In the genomic region with DNA sequence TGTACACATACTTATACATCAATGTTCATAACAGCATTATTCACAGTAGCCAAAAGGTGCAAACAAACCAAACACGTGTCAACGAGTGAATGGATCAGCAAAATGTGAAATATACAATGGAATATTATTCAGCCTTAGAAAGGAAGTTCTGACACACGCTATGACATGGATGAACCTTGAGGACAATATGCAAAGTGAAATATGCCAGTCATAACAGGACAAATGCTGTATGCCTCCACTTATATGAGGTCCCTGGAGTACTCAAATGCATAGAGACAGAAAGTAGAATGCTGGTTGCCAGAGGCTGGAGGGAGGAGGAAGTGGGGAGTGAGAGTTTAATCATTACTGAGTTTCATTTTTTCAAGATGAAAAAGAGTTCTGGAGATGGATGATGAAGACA, we compare ENCODE assay signal across 12 cellular contexts. TPM values are rescaled to one million over a fixed set of nuclear protein-coding genes. Genes with fewer than 3 reads are reported as not detected.
DNase-seq lines count a peak whose midpoint lies in the region; ATAC-seq, FAIRE-seq and TF ChIP-seq lines count a peak whose summit lies in the region.
"Had no signal": no experiment of that assay in that cellular context is flagged by ENCODE, and none has a peak within 500 bp of the region (broad histone marks: within the 10 kb centered on the region; RNA-seq: fewer than 3 reads in every experiment).

No MANE protein-coding gene starts in this region.

- H3K4me3 Mint-ChIP-seq in CD4-positive, CD25-positive, alpha-beta regulatory T cell: no peak overlapping the region
- no peak overlapping the region for H3K4me3 Mint-ChIP-seq in T-helper 1 cell treated with Interleukin-12 subunit alpha and Interleukin-12 subunit beta and Interleukin-4 antibody, amounts not matched to agents 30 μg/mL and 1 μg/mL, for 36 hours

- H3K9me3 Mint-ChIP-seq in CD4-positive, CD25-positive, alpha-beta regulatory T cell: peaks cover 0 to 5% (median 0%) of the 10 kb centered on the region in 7 donors
- peaks cover 9% of the 10 kb centered on the region for H3K9me3 Mint-ChIP-seq in T-helper 1 cell treated with Interleukin-12 subunit alpha and Interleukin-12 subunit beta and Interleukin-4 antibody, amounts not matched to agents 30 μg/mL and 1 μg/mL, for 36 hours

- H3K36me3 Mint-ChIP-seq in CD4-positive, CD25-positive, alpha-beta regulatory T cell: no peaks in the 10 kb centered on the region
- H3K36me3 Mint-ChIP-seq in T-helper 1 cell treated with Interleukin-12 subunit alpha and Interleukin-12 subunit beta and Interleukin-4 antibody, amounts not matched to agents 30 μg/mL and 1 μg/mL, for 36 hours (ENCODE audit: low read depth): no peaks in the 10 kb centered on the region

- peak overlapping the region in 2 of 3 donors; percentile 88 to 91 for H3K27ac Mint-ChIP-seq in CD4-positive, CD25-positive, alpha-beta regulatory T cell
- H3K27ac Mint-ChIP-seq in T-helper 1 cell treated with Interleukin-12 subunit alpha and Interleukin-12 subunit beta and Interleukin-4 antibody, amounts not matched to agents 30 μg/mL and 1 μg/mL, for 36 hours: peak overlapping the region; percentile 11

- TF ChIP-seq POLR2A in thyroid gland (IDR thresholded peaks at IDR 0.05): no peak

- H3K4me1 Mint-ChIP-seq in CD4-positive, CD25-positive, alpha-beta regulatory T cell: peaks cover 8 to 29% (median 20%) of the 10 kb centered on the region in 4 donors
- H3K4me1 Mint-ChIP-seq in T-helper 1 cell treated with Interleukin-12 subunit alpha and Interleukin-12 subunit beta and Interleukin-4 antibody, amounts not matched to agents 30 μg/mL and 1 μg/mL, for 36 hours (ENCODE audit: low read depth): peaks cover 21% of the 10 kb centered on the region

- no peak for TF ChIP-seq CTCF in thyroid gland (IDR thresholded peaks at IDR 0.05)

- H3K27me3 ChIP-seq in CD4-positive, CD25-positive, alpha-beta regulatory T cell (ENCODE audit: control insufficient read depth, insufficient read depth, low read length): no peaks in the 10 kb centered on the region
- H3K27me3 ChIP-seq in thyroid gland: no peaks in the 10 kb centered on the region
- no peaks in the 10 kb centered on the region for H3K27me3 ChIP-seq in effector memory CD4-positive, alpha-beta T cell (replicated peaks; ENCODE audit: control insufficient read depth, insufficient read depth, low read length, poor library complexity, severe bottlenecking)
- H3K27me3 ChIP-seq: BLaER1 treated with 17β-estradiol and CSF1 and Interleukin-3, amounts not matched to agents 10 nM and 100 nM had no signal

- H3K4me3 ChIP-seq in CD4-positive, CD25-positive, alpha-beta regulatory T cell (ENCODE audit: low read depth, low read length): peak overlapping the region; percentile 1
- H3K4me3 ChIP-seq in thyroid gland (replicated peaks in 1 of 3): no peak overlapping the region
- H3K4me3 ChIP-seq in effector memory CD4-positive, alpha-beta T cell (ENCODE audit: insufficient read depth, low read depth, low read length, poor library complexity, severe bottlenecking): no peak overlapping the region
- H3K4me3 ChIP-seq: BLaER1 treated with 17β-estradiol and CSF1 and Interleukin-3, amounts not matched to agents 10 nM and 100 nM had no signal

- H3K4me1 ChIP-seq in CD4-positive, CD25-positive, alpha-beta regulatory T cell (ENCODE audit: control insufficient read depth, insufficient read depth, low read length, poor library complexity, severe bottlenecking): peaks cover 16% of the 10 kb centered on the region
- H3K4me1 ChIP-seq in thyroid gland: peaks cover 30 to 31% of the 10 kb centered on the region in 2 donors
- H3K4me1 ChIP-seq in effector memory CD4-positive, alpha-beta T cell (ENCODE audit: control insufficient read depth, insufficient read depth, low read length, poor library complexity, severe bottlenecking): peaks cover 5% of the 10 kb centered on the region

- FAIRE-seq in GM19239 (lab: Jason Lieb, UNC): peak; percentile 97
- FAIRE-seq: H1 had no signal

- H3K27me3 Mint-ChIP-seq in CD4-positive, CD25-positive, alpha-beta regulatory T cell: peaks cover 8% of the 10 kb centered on the region
- peaks cover 19% of the 10 kb centered on the region for H3K27me3 Mint-ChIP-seq in T-helper 1 cell treated with Interleukin-12 subunit alpha and Interleukin-12 subunit beta and Interleukin-4 antibody, amounts not matched to agents 30 μg/mL and 1 μg/mL, for 36 hours (ENCODE audit: low read depth)

- ATAC-seq in CD4-positive, CD25-positive, alpha-beta regulatory T cell (ENCODE audit: low read depth in 2 of 2): peak in 1 of 2 donors; percentile 48
- ATAC-seq in HG02938 (IDR thresholded peaks at IDR 0.05; ENCODE audit: unreplicated experiment) (peak; percentile 94), SK-N-SH treated with all-trans-retinoic acid at 6 μM for 48 hours (no peak)

- peak in 1 of 3 donors; percentile 51 for DNase-seq in CD4-positive, CD25-positive, alpha-beta regulatory T cell
- DNase-seq in GM19239 (ENCODE audit: insufficient read length, low spot score) (no peak), thyroid gland (no peak), NCI-H69 (lab: John Stamatoyannopoulos, UW) (no peak)
- DNase-seq in effector memory CD4-positive, alpha-beta T cell: no peak
- DNase-seq: central memory CD4-positive, alpha-beta T cell had no signal

- H3K9me3 ChIP-seq in CD4-positive, CD25-positive, alpha-beta regulatory T cell (ENCODE audit: control insufficient read depth in 2 of 2, low read length in 2 of 2): peaks cover 0 to 5% of the 10 kb centered on the region in 2 experiments
- no peaks in the 10 kb centered on the region for H3K9me3 ChIP-seq in thyroid gland
- H3K9me3 ChIP-seq in effector memory CD4-positive, alpha-beta T cell (ENCODE audit: control insufficient read depth, low read length): no peaks in the 10 kb centered on the region

- H3K36me3 ChIP-seq in CD4-positive, CD25-positive, alpha-beta regulatory T cell (ENCODE audit: control insufficient read depth, insufficient read depth, low read length): no peaks in the 10 kb centered on the region
- no peaks in the 10 kb centered on the region for H3K36me3 ChIP-seq in thyroid gland
- no peaks in the 10 kb centered on the region for H3K36me3 ChIP-seq in effector memory CD4-positive, alpha-beta T cell (ENCODE audit: control insufficient read depth, insufficient read depth, low read length)
- H3K36me3 ChIP-seq: BLaER1 treated with 17β-estradiol and CSF1 and Interleukin-3, amounts not matched to agents 10 nM and 100 nM had no signal

- WGBS in thyroid gland, 2 donors: 88 to 93% methylated on average over 3 of the region's 3 CpGs

- no peak overlapping the region for H3K27ac ChIP-seq in CD4-positive, CD25-positive, alpha-beta regulatory T cell (ENCODE audit: insufficient read depth, low read length, poor library complexity, severe bottlenecking)
- H3K27ac ChIP-seq in thyroid gland: no peak overlapping the region
- H3K27ac ChIP-seq in effector memory CD4-positive, alpha-beta T cell (ENCODE audit: insufficient read depth, low read length, poor library complexity, severe bottlenecking): no peak overlapping the region
- H3K27ac ChIP-seq: BLaER1 treated with 17β-estradiol and CSF1 and Interleukin-3, amounts not matched to agents 10 nM and 100 nM had no signal

- intact Hi-C loops in thyroid gland (cut with DNase I): no loop called here

TF ChIP-seq in SK-N-SH treated with all-trans-retinoic acid at 6 μM for 48 hours, 23 proteins besides CTCF, POLR2A, EP300 and RAD21:
- TF ChIP-seq, protein P1, sequence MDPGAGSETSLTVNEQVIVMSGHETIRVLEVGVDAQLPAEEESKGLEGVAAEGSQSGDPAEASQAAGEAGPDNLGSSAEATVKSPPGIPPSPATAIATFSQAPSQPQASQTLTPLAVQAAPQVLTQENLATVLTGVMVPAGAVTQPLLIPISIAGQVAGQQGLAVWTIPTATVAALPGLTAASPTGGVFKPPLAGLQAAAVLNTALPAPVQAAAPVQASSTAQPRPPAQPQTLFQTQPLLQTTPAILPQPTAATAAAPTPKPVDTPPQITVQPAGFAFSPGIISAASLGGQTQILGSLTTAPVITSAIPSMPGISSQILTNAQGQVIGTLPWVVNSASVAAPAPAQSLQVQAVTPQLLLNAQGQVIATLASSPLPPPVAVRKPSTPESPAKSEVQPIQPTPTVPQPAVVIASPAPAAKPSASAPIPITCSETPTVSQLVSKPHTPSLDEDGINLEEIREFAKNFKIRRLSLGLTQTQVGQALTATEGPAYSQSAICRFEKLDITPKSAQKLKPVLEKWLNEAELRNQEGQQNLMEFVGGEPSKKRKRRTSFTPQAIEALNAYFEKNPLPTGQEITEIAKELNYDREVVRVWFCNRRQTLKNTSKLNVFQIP (CRISPR knock-in tag; IDR thresholded peaks at IDR 0.05; ENCODE audit: borderline replicate concordance, low read depth): no peak
- TF ChIP-seq ESRRG (CRISPR knock-in tag; IDR thresholded peaks at IDR 0.05): no peak
- TF ChIP-seq ZC3H10 (CRISPR knock-in tag; IDR thresholded peaks at IDR 0.05): no peak
- TF ChIP-seq CSDC2 (CRISPR knock-in tag; IDR thresholded peaks at IDR 0.05): no peak
- no peak for TF ChIP-seq ISL1 (CRISPR knock-in tag; IDR thresholded peaks at IDR 0.05)
- no peak for TF ChIP-seq ZFP30 (CRISPR knock-in tag; IDR thresholded peaks at IDR 0.05)
- TF ChIP-seq GLIS3 (CRISPR knock-in tag; IDR thresholded peaks at IDR 0.05): no peak
- no peak for TF ChIP-seq BACH2 (CRISPR knock-in tag; IDR thresholded peaks at IDR 0.05; ENCODE audit: borderline replicate concordance)
- no peak for TF ChIP-seq SNAI2 (CRISPR knock-in tag; IDR thresholded peaks at IDR 0.05)
- TF ChIP-seq TOX (CRISPR knock-in tag; IDR thresholded peaks at IDR 0.05; ENCODE audit: borderline replicate concordance): no peak

RNA-seq across cellular contexts. Expression of a gene that starts 37.8 kb away (rescaled TPM):
- 71.2 TPM for total RNA-seq in CD4-positive, CD25-positive, alpha-beta regulatory T cell
- 10 to 100 TPM in 2 of 4 donors, 1 to 10 TPM in 2; 8.8 to 13.4 (median 9.8) TPM for polyA plus RNA-seq in CD4-positive, CD25-positive, alpha-beta regulatory T cell
- 100 to 1,000 TPM in 2 of 4 donors, 10 to 100 TPM in 2; 82.1 to 104 (median 94.2) TPM for total RNA-seq in thyroid gland

RNA-seq across cellular contexts. Expression of a gene that starts 40.3 kb away (rescaled TPM):
- total RNA-seq in CD4-positive, CD25-positive, alpha-beta regulatory T cell: not detected
- not detected for polyA plus RNA-seq in CD4-positive, CD25-positive, alpha-beta regulatory T cell
- not detected for total RNA-seq in thyroid gland
- total RNA-seq: H1 had no signal
- polyA plus RNA-seq: neural cell had no signal
